8 cellular contexts compared by ENCODE assay signal in genomic region chr21:46325073-46325912, GRCh38. TPM values are rescaled to one million over a fixed set of nuclear protein-coding genes. Genes with fewer than 3 reads are reported as not detected.
DNase-seq lines count a peak whose midpoint lies in the region; ATAC-seq and TF ChIP-seq lines count a peak whose summit lies in the region.

No MANE protein-coding gene starts in this region.

- POLR2A ChIA-PET in Caco-2 (lab: Charles Lee): interaction anchor here (0.6 kb wide), 2 partner anchors 39 to 132 kb away, joined by 3 read pairs; partner anchors contain the start of gene YBEY

- no peaks in the 10 kb centered on the region for H3F3A ChIP-seq in OCI-LY1 (ENCODE audit: insufficient read depth, low read length)

- no peaks in the 10 kb centered on the region for H3K9me2 ChIP-seq in OCI-LY1 (ENCODE audit: low read depth, low read length)

- no peak for TF ChIP-seq POLR2A in uterus (IDR thresholded peaks at IDR 0.05)

- H3K9me3 Mint-ChIP-seq in Caco-2 (ENCODE audit: unreplicated experiment): no peaks in the 10 kb centered on the region
- H3K9me3 Mint-ChIP-seq in HFFc6: no peaks in the 10 kb centered on the region

- no peaks in the 10 kb centered on the region for H4K20me1 ChIP-seq in OCI-LY1 (ENCODE audit: insufficient read depth, low read length)

- H3K27ac Mint-ChIP-seq in Caco-2 (ENCODE audit: unreplicated experiment): peak overlapping the region; percentile 58
- peak overlapping the region; percentile 79 for H3K27ac Mint-ChIP-seq in HFFc6

- peak overlapping the region; percentile 80 for H3K4me2 ChIP-seq in OCI-LY1 (ENCODE audit: low read length)

- peaks cover 15% of the 10 kb centered on the region for H3K4me1 Mint-ChIP-seq in Caco-2 (ENCODE audit: low read depth, unreplicated experiment)
- H3K4me1 Mint-ChIP-seq in HFFc6 (ENCODE audit: low read depth): peaks cover 48% of the 10 kb centered on the region

- H3K4me3 ChIP-seq in Caco-2 (ENCODE audit: low read depth, low read length) (peak overlapping the region; percentile 81), OCI-LY1 (ENCODE audit: low read depth, low read length, poor library complexity, severe bottlenecking) (peak overlapping the region; percentile 79), neutrophil (ENCODE audit: low read depth in 1 of 2, low read length in 1 of 2) (peak overlapping the region; percentile 96 to 100), uterus (peak overlapping the region; percentile 84 to 97)

- BruUV-seq in Caco-2 (replicated peaks; lab: Mats Ljungman, UMichigan): TSS peak; percentile 13

- ATAC-seq in GM21529 (IDR thresholded peaks at IDR 0.05; ENCODE audit: unreplicated experiment): no peak

- H3K9me3 ChIP-seq in Caco-2 (no peaks in the 10 kb centered on the region), OCI-LY1 (ENCODE audit: low read length) (no peaks in the 10 kb centered on the region), neutrophil (no peaks in the 10 kb centered on the region), uterus (no peaks in the 10 kb centered on the region)

- peak overlapping the region; percentile 47 for H3K27ac ChIP-seq in OCI-LY1 (ENCODE audit: low read depth, low read length, poor library complexity, severe bottlenecking)
- peak overlapping the region; percentile 94 for H3K27ac ChIP-seq in neutrophil
- H3K27ac ChIP-seq in uterus: peak overlapping the region; percentile 85 to 99

- peaks cover 59% of the 10 kb centered on the region for H3K36me3 Mint-ChIP-seq in Caco-2 (ENCODE audit: insufficient read depth, unreplicated experiment)
- peaks cover 21% of the 10 kb centered on the region; the same call in 1 of the 2 replicates for H3K36me3 Mint-ChIP-seq in HFFc6 (ENCODE audit: low read depth)

- CTCF ChIA-PET in Caco-2 (lab: Charles Lee): interaction anchor here (0.6 to 1.3 kb wide), 7 partner anchors 17 to 352 kb away, joined by 3 to 10 read pairs (median 5); partner anchors contain the start of genes MCM3AP and YBEY

- H3K27me3 Mint-ChIP-seq in Caco-2 (ENCODE audit: insufficient read depth, unreplicated experiment): no peaks in the 10 kb centered on the region
- H3K27me3 Mint-ChIP-seq in HFFc6 (ENCODE audit: insufficient read depth): no peaks in the 10 kb centered on the region; the same call in 1 of the 2 replicates

- H3K27me3 ChIP-seq in Caco-2 (replicated peaks; ENCODE audit: control insufficient read depth, insufficient read depth, low read length) (no peaks in the 10 kb centered on the region), OCI-LY1 (ENCODE audit: insufficient read depth, low read length) (no peaks in the 10 kb centered on the region), neutrophil (no peaks in the 10 kb centered on the region), uterus (no peaks in the 10 kb centered on the region)

- H3K9ac ChIP-seq in OCI-LY1 (ENCODE audit: low read length): peak overlapping the region; percentile 84

- intact Hi-C loops in Caco-2 (cut with micrococcal nuclease; ENCODE audit: unreplicated experiment): loop anchor here (2.0 kb wide), 1 partner anchor 38 kb away; the partner anchor contains the start of gene YBEY
- intact Hi-C loops in uterus (cut with DNase I; ENCODE audit: low total_unique reads): no loop called here

- DNase-seq in Caco-2: peak; percentile 66 to 73
- DNase-seq in HFFc6: peak; percentile 41
- DNase-seq in activated effector memory CD4-positive, alpha-beta T cell treated with Interleukin-2 at 50 U/mL for 16 hours: peak; percentile 22
- DNase-seq in foreskin melanocyte: peak; percentile 18
- peak; percentile 28 to 48 for DNase-seq in uterus

- TF ChIP-seq CTCF in Caco-2 (IDR thresholded peaks at IDR 0.05; ENCODE audit: insufficient read depth in 1 of 2, low read depth in 1 of 2, low read length in 1 of 2, severe bottlenecking in 1 of 2, unreplicated experiment in 1 of 2): peak in 1 of 2 experiments; percentile 27
- TF ChIP-seq CTCF in HFFc6 (IDR thresholded peaks at IDR 0.05): peak; percentile 42; the same call in 1 of the 2 replicates
- peak; percentile 13; the same call in 1 of the 2 replicates for TF ChIP-seq CTCF in OCI-LY1 (IDR thresholded peaks at IDR 0.05; ENCODE audit: low read length)
- no peak for TF ChIP-seq CTCF in neutrophil (IDR thresholded peaks at IDR 0.05)
- peak in 1 of 4 experiments; percentile 16 for TF ChIP-seq CTCF in uterus (IDR thresholded peaks at IDR 0.05)

- H2AFZ ChIP-seq in OCI-LY1 (ENCODE audit: low read length): no peak overlapping the region

- H3K36me3 ChIP-seq in Caco-2 (ENCODE audit: control insufficient read depth, insufficient read depth, low read length) (no peaks in the 10 kb centered on the region), OCI-LY1 (ENCODE audit: insufficient read depth, low read length) (peaks cover 49% of the 10 kb centered on the region), neutrophil (peaks cover 9% of the 10 kb centered on the region), uterus (no peaks in the 10 kb centered on the region)

- H3K4me3 Mint-ChIP-seq in Caco-2 (ENCODE audit: unreplicated experiment): peak overlapping the region; percentile 77
- H3K4me3 Mint-ChIP-seq in HFFc6: peak overlapping the region; percentile 87

- H3K79me2 ChIP-seq in OCI-LY1 (ENCODE audit: insufficient read depth, low read length): peaks cover 61% of the 10 kb centered on the region

- H3K4me1 ChIP-seq in Caco-2 (peaks cover 17% of the 10 kb centered on the region), OCI-LY1 (ENCODE audit: insufficient read depth, low read length, severe bottlenecking) (peaks cover 32% of the 10 kb centered on the region), neutrophil (ENCODE audit: control insufficient read depth in 1 of 2, insufficient read depth in 1 of 2, low read depth in 1 of 2, low read length in 1 of 2) (peaks cover 40 to 44% of the 10 kb centered on the region in 2 experiments), uterus (peaks cover 0 to 9% of the 10 kb centered on the region in 2 donors)

RNA-seq across cellular contexts. Expression of gene PCNT, which starts 1.3 kb away (rescaled TPM):
- 38.4 and 44.2 TPM in 2 replicates for total RNA-seq in Caco-2 (2022)
- 10 to 100 TPM; 23.2 to 26.9 (median 25.5) TPM for total RNA-seq in HFFc6 (2021; fragmentation: NEBNext Ultra II Directional; extraction: Animal tissue kit (Norgen Biotek cat#: 25700))
- 10 to 100 TPM in 2 of 4 donors, 1 to 10 TPM in 2; 6.2 to 29.7 (median 17.1) TPM for total RNA-seq in uterus

RNA-seq across cellular contexts. Expression of gene C21orf58, which starts 1.6 kb away (rescaled TPM):
- total RNA-seq in Caco-2 (2022) (17.7 and 18.6 TPM in 2 replicates), uterus (1 to 10 TPM in 3 of 4 donors, under 1 TPM in 1; 0.88 to 9.4 (median 5.6) TPM)
- total RNA-seq in HFFc6 (2021; fragmentation: NEBNext Ultra II Directional; extraction: Animal tissue kit (Norgen Biotek cat#: 25700)): 1 to 10 TPM; 5.2 to 7.7 (median 7.1) TPM

RNA-seq across cellular contexts. Expression of gene YBEY, which starts 39.2 kb away (rescaled TPM):
- 10.6 and 11.5 TPM in 2 replicates for total RNA-seq in Caco-2 (2022)
- total RNA-seq in HFFc6 (2021; fragmentation: NEBNext Ultra II Directional; extraction: Animal tissue kit (Norgen Biotek cat#: 25700)): 10 to 100 TPM; 12.5 to 16.0 (median 15.5) TPM
- 10 to 100 TPM in 3 of 4 donors, 1 to 10 TPM in 1; 2.9 to 78.6 (median 13.0) TPM for total RNA-seq in uterus

RNA-seq across cellular contexts. Expression of gene MCM3AP, which starts 39.9 kb away (rescaled TPM):
- 88.1 and 102 TPM in 2 replicates for total RNA-seq in Caco-2 (2022)
- total RNA-seq in HFFc6 (2021; fragmentation: NEBNext Ultra II Directional; extraction: Animal tissue kit (Norgen Biotek cat#: 25700)): 10 to 100 TPM; 85.7 to 91.8 (median 86.9) TPM
- 100 to 1,000 TPM in 2 of 4 donors, 10 to 100 TPM in 2; 24.1 to 128 (median 93.2) TPM for total RNA-seq in uterus

Comparison
In these comparisons a context has a peak if more than half of its experiments do, and no peak if none do; other contexts are left out.
1. DNase-seq: peak in every context shown above with its lines; median percentile 70 in Caco-2; 41 in HFFc6; 38 in uterus; 22 in activated effector memory CD4-positive, alpha-beta T cell treated with Interleukin-2 at 50 U/mL for 16 hours; 18 in foreskin melanocyte.